1 cellular context compared by ENCODE assay signal in genomic region chr11:19805827-19806226, GRCh38.
TF ChIP-seq lines count a peak whose summit lies in the region.

No MANE protein-coding gene starts in this region.

TF ChIP-seq in liver, 16 proteins besides CTCF, POLR2A, EP300 and RAD21 (continued from another document):
- TF ChIP-seq ZBTB33 (IDR thresholded peaks at IDR 0.05), result no peak
- TF ChIP-seq HNF4G (IDR thresholded peaks at IDR 0.05), result no peak
